13 cellular contexts compared by ENCODE assay signal in the genomic region with DNA sequence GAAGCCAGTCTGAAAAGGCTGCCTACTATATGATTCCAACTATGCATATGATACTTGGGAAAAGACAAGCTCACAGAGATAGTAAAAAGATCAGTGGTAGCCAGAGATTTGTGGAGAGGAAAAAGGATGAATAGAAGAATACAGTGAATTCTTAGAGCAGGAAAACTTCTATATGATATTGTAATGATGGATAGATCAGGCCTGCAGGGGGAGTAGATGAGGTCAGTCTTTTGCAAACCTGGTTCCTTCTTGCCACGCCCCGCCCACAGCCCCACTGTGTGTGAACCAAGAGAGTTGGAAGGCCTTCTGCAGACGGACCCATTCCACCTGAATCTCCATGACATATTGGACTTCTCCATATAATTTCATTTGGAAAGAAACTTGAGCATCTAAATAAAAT. TPM values are rescaled to one million over a fixed set of nuclear protein-coding genes. Genes with fewer than 3 reads are reported as not detected.
DNase-seq lines count a peak whose midpoint lies in the region; ATAC-seq and TF ChIP-seq lines count a peak whose summit lies in the region.
"Had no signal": no experiment of that assay in that cellular context is flagged by ENCODE, and none has a peak within 500 bp of the region (broad histone marks: within the 10 kb centered on the region; RNA-seq: fewer than 3 reads in every experiment).

No MANE protein-coding gene starts in this region.

- no peaks in the 10 kb centered on the region for H3K4me1 Mint-ChIP-seq in activated CD8-positive, alpha-beta T cell treated with anti-CD3 and anti-CD28 coated beads for 36 hours (ENCODE audit: low read depth)
- H3K4me1 Mint-ChIP-seq in effector memory CD8-positive, alpha-beta T cell (ENCODE audit: low read depth in 2 of 2): no peaks in the 10 kb centered on the region

- no peak overlapping the region for H3K4me3 Mint-ChIP-seq in activated CD8-positive, alpha-beta T cell treated with anti-CD3 and anti-CD28 coated beads for 36 hours
- no peak overlapping the region for H3K4me3 Mint-ChIP-seq in effector memory CD8-positive, alpha-beta T cell

- H3K27ac Mint-ChIP-seq in activated CD8-positive, alpha-beta T cell treated with anti-CD3 and anti-CD28 coated beads for 36 hours: no peak overlapping the region
- no peak overlapping the region for H3K27ac Mint-ChIP-seq in effector memory CD8-positive, alpha-beta T cell

- H3K27me3 Mint-ChIP-seq in activated CD8-positive, alpha-beta T cell treated with anti-CD3 and anti-CD28 coated beads for 36 hours: peaks cover 7% of the 10 kb centered on the region
- peaks cover 33 to 38% of the 10 kb centered on the region in 2 donors for H3K27me3 Mint-ChIP-seq in effector memory CD8-positive, alpha-beta T cell

- H3K4me3 ChIP-seq in MG63: no peak overlapping the region

- H3K9me3 Mint-ChIP-seq in activated CD8-positive, alpha-beta T cell treated with anti-CD3 and anti-CD28 coated beads for 36 hours: no peaks in the 10 kb centered on the region
- H3K9me3 Mint-ChIP-seq in effector memory CD8-positive, alpha-beta T cell: no peaks in the 10 kb centered on the region

- H3K36me3 ChIP-seq in MG63: no peaks in the 10 kb centered on the region

- 0 out of 2 replicates have a peak, but pooled peaks cover 2% of the 10 kb centered on the region for H3K27me3 ChIP-seq in MG63

- no peaks in the 10 kb centered on the region for H3K9me3 ChIP-seq in MG63

- ATAC-seq in activated CD8-positive, alpha-beta T cell treated with anti-CD3 and anti-CD28 coated beads for 36 hours: peak; percentile 45
- ATAC-seq in effector memory CD8-positive, alpha-beta T cell (replicated peaks): no peak

- POLR2A ChIA-PET in activated CD8-positive, alpha-beta T cell treated with anti-CD3 and anti-CD28 coated beads for 36 hours (lab: Charles Lee): no interaction called here

- no peak for TF ChIP-seq CTCF in activated CD8-positive, alpha-beta T cell treated with anti-CD3 and anti-CD28 coated beads for 36 hours (IDR thresholded peaks at IDR 0.05)

- CTCF ChIA-PET in activated CD8-positive, alpha-beta T cell treated with anti-CD3 and anti-CD28 coated beads for 36 hours (lab: Charles Lee): interaction anchor here (2.0 kb wide), 1 partner anchor 43 kb away, joined by 7 read pairs; no protein-coding TSS in a partner anchor

- intact Hi-C loops in activated CD8-positive, alpha-beta T cell treated with anti-CD3 and anti-CD28 coated beads for 36 hours (cut with micrococcal nuclease): no loop called here

- no peaks in the 10 kb centered on the region for H3K36me3 Mint-ChIP-seq in activated CD8-positive, alpha-beta T cell treated with anti-CD3 and anti-CD28 coated beads for 36 hours (ENCODE audit: low read depth)
- H3K36me3 Mint-ChIP-seq in effector memory CD8-positive, alpha-beta T cell (ENCODE audit: insufficient read depth): no peaks in the 10 kb centered on the region

- DNase-seq in stimulated activated CD4-positive, alpha-beta T cell treated with anti-CD3 and anti-CD28 coated beads, Interleukin-15, amount 100 ng/mL, for 24 hours: peak; percentile 23
- DNase-seq in stimulated activated CD4-positive, alpha-beta T cell treated with anti-CD3 and anti-CD28 coated beads, Interleukin-2, amount 100 ng/mL, for 48 hours: no peak
- peak; percentile 37 for DNase-seq in MG63
- DNase-seq in activated CD8-positive, alpha-beta T cell treated with anti-CD3 and anti-CD28 coated beads for 36 hours: peak; percentile 29
- DNase-seq in stimulated activated CD8-positive, alpha-beta memory T cell treated with anti-CD3 and anti-CD28 coated beads, Interleukin-4, amount 100 ng/mL, for 48 hours: peak; percentile 36
- no peak for DNase-seq in effector memory CD8-positive, alpha-beta T cell
- no peak for DNase-seq in cerebellum (ENCODE audit: low spot score)
- no peak for DNase-seq in T-helper 1 cell
- DNase-seq: activated CD8-positive, alpha-beta memory T cell treated with anti-CD3 and anti-CD28 coated beads for 24 hours; amygdala; islet precursor cell; NCI-H1105 had no signal

RNA-seq across cellular contexts. Expression of a gene that starts 0.8 kb away (rescaled TPM):
- not detected in 2 replicates for total RNA-seq in MG63 (2014; rRNA removed; shearing (Covaris generic); ENCODE audit: low replicate concordance)
- not detected for total RNA-seq in activated CD8-positive, alpha-beta T cell treated with anti-CD3 and anti-CD28 coated beads for 36 hours
- total RNA-seq in cerebellum: 0.18 TPM
- total RNA-seq: endothelial cell of umbilical vein had no signal

RNA-seq across cellular contexts. Expression of a gene that starts 32.9 kb away (rescaled TPM):
- total RNA-seq in MG63 (2014; rRNA removed; shearing (Covaris generic); ENCODE audit: low replicate concordance): not detected in 2 replicates
- total RNA-seq in activated CD8-positive, alpha-beta T cell treated with anti-CD3 and anti-CD28 coated beads for 36 hours: not detected
- total RNA-seq in cerebellum: not detected
- total RNA-seq: endothelial cell of umbilical vein had no signal

RNA-seq across cellular contexts. Expression of a gene that starts 37.8 kb away (rescaled TPM):
- total RNA-seq in MG63 (2014; rRNA removed; shearing (Covaris generic); ENCODE audit: low replicate concordance): not detected in 2 replicates
- total RNA-seq in activated CD8-positive, alpha-beta T cell treated with anti-CD3 and anti-CD28 coated beads for 36 hours: not detected
- total RNA-seq in cerebellum: 0.45 TPM
- total RNA-seq: endothelial cell of umbilical vein had no signal

RNA-seq across cellular contexts. Expression of a gene that starts 44.6 kb away (rescaled TPM):
- total RNA-seq in MG63 (2014; rRNA removed; shearing (Covaris generic); ENCODE audit: low replicate concordance): not detected in 2 replicates
- total RNA-seq in activated CD8-positive, alpha-beta T cell treated with anti-CD3 and anti-CD28 coated beads for 36 hours: not detected
- not detected for total RNA-seq in cerebellum
- total RNA-seq: endothelial cell of umbilical vein had no signal

RNA-seq across cellular contexts. Expression of a gene that starts 48.5 kb away (rescaled TPM):
- not detected in 2 replicates for total RNA-seq in MG63 (2014; rRNA removed; shearing (Covaris generic); ENCODE audit: low replicate concordance)
- not detected for total RNA-seq in activated CD8-positive, alpha-beta T cell treated with anti-CD3 and anti-CD28 coated beads for 36 hours
- total RNA-seq in cerebellum: not detected
- total RNA-seq: endothelial cell of umbilical vein had no signal

Comparison
In these comparisons a context has a peak if more than half of its experiments do, and no peak if none do; other contexts are left out.
1. DNase-seq: peak in stimulated activated CD4-positive, alpha-beta T cell treated with anti-CD3 and anti-CD28 coated beads, Interleukin-15, amount 100 ng/mL, for 24 hours (single experiment), MG63 (single experiment), activated CD8-positive, alpha-beta T cell treated with anti-CD3 and anti-CD28 coated beads for 36 hours (single experiment) and stimulated activated CD8-positive, alpha-beta memory T cell treated with anti-CD3 and anti-CD28 coated beads, Interleukin-4, amount 100 ng/mL, for 48 hours (single experiment); none in stimulated activated CD4-positive, alpha-beta T cell treated with anti-CD3 and anti-CD28 coated beads, Interleukin-2, amount 100 ng/mL, for 48 hours (0 of 2), effector memory CD8-positive, alpha-beta T cell (0 of 3), cerebellum (single experiment) and T-helper 1 cell (0 of 5).